ENCODE assay signal across 1 cellular context in the genomic region with DNA sequence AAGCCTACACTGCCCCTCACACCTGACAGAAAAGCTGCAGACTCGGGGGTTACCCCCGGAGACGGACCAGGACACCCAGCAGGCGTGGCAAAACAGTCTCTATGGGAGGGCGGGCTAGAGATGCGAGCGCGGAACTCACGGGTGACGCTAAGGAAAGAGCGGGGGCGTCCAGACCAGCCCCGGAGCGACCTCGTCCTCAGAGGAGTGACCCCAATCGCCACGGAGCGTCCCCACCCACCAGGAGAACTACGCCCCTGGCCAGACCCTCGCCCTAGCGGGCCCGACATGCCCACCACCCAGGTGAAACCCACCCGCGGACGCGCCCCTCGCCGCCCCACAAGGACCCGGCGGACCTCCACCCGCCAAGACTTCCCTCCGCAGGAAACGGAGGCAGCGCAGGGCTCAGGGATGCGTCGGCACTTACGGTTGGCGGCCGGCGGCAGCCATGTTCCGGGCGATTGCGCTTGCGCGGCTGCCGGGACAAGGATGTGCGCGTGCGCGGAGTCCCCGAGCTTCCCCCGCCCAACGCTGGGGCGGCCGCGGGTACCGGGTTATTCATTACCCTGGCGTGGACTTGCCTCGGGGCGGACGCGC.
A peak's percentile ranks its signal among the peaks of the same experiment; 100 is the strongest.
TF ChIP-seq lines count a peak whose summit lies in the region.

A gene (minus strand): TSS at position 462 of the 594 bp plus-strand sequence. CDS start 21,286 bp downstream, outside the sequence.

TF ChIP-seq in WTC11, 78 proteins besides CTCF, POLR2A, EP300 and RAD21 (continued from another document and continues in another):
- TF ChIP-seq, protein P1, sequence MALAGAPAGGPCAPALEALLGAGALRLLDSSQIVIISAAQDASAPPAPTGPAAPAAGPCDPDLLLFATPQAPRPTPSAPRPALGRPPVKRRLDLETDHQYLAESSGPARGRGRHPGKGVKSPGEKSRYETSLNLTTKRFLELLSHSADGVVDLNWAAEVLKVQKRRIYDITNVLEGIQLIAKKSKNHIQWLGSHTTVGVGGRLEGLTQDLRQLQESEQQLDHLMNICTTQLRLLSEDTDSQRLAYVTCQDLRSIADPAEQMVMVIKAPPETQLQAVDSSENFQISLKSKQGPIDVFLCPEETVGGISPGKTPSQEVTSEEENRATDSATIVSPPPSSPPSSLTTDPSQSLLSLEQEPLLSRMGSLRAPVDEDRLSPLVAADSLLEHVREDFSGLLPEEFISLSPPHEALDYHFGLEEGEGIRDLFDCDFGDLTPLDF (CRISPR knock-in tag; IDR thresholded peaks at IDR 0.05) = peak; percentile 66; the same call in 1 of the 2 replicates
- TF ChIP-seq IRF2 (CRISPR knock-in tag; IDR thresholded peaks at IDR 0.05; ENCODE audit: borderline replicate concordance, low read depth) (no peak), JUN (CRISPR knock-in tag; IDR thresholded peaks at IDR 0.05) (no peak), ZNF232 (CRISPR knock-in tag; IDR thresholded peaks at IDR 0.05) (peak; percentile 70; the same call in 1 of the 2 replicates), NFATC4 (CRISPR knock-in tag; IDR thresholded peaks at IDR 0.05) (no peak), MXD4 (CRISPR knock-in tag; IDR thresholded peaks at IDR 0.05; ENCODE audit: borderline replicate concordance) (no peak), ZNF219 (CRISPR knock-in tag; IDR thresholded peaks at IDR 0.05; ENCODE audit: borderline replicate concordance) (no peak), KAT7 (CRISPR knock-in tag; IDR thresholded peaks at IDR 0.05; ENCODE audit: borderline replicate concordance) (no peak), JAZF1 (CRISPR knock-in tag; IDR thresholded peaks at IDR 0.05) (no peak), GRHL2 (CRISPR knock-in tag; IDR thresholded peaks at IDR 0.05; ENCODE audit: insufficient replicate concordance, severe bottlenecking) (no peak), OVOL2 (CRISPR knock-in tag; IDR thresholded peaks at IDR 0.05; ENCODE audit: borderline replicate concordance) (no peak), CBFB (CRISPR knock-in tag; IDR thresholded peaks at IDR 0.05; ENCODE audit: low read depth) (no peak), TEAD1 (CRISPR knock-in tag; IDR thresholded peaks at IDR 0.05) (no peak), ZNF121 (CRISPR knock-in tag; IDR thresholded peaks at IDR 0.05) (no peak), NFE2L1 (CRISPR knock-in tag; IDR thresholded peaks at IDR 0.05) (peak; percentile 58; the same call in 1 of the 2 replicates), TEAD4 (CRISPR knock-in tag; IDR thresholded peaks at IDR 0.05) (no peak), NR2C2 (CRISPR knock-in tag; IDR thresholded peaks at IDR 0.05) (no peak), RORB (CRISPR knock-in tag; IDR thresholded peaks at IDR 0.05) (no peak), ZNF671 (CRISPR knock-in tag; IDR thresholded peaks at IDR 0.05) (no peak), HMGA2 (CRISPR knock-in tag; IDR thresholded peaks at IDR 0.05) (no peak), NFYB (CRISPR knock-in tag; conservative IDR thresholded peaks at IDR 0.05; ENCODE audit: low read depth) (no peak), TCF7 (CRISPR knock-in tag; IDR thresholded peaks at IDR 0.05; ENCODE audit: low read depth) (no peak), ZBTB21 (CRISPR knock-in tag; IDR thresholded peaks at IDR 0.05; ENCODE audit: borderline replicate concordance) (no peak), EMX1 (CRISPR knock-in tag; IDR thresholded peaks at IDR 0.05) (no peak), TP53 (CRISPR knock-in tag; IDR thresholded peaks at IDR 0.05) (0 out of 2 replicates have a peak, but pooled peaks have one; percentile 43)
- TF ChIP-seq, protein P2, sequence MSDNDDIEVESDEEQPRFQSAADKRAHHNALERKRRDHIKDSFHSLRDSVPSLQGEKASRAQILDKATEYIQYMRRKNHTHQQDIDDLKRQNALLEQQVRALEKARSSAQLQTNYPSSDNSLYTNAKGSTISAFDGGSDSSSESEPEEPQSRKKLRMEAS (CRISPR knock-in tag; IDR thresholded peaks at IDR 0.05) = peak; percentile 60; the same call in 1 of the 2 replicates
- TF ChIP-seq, protein P3, sequence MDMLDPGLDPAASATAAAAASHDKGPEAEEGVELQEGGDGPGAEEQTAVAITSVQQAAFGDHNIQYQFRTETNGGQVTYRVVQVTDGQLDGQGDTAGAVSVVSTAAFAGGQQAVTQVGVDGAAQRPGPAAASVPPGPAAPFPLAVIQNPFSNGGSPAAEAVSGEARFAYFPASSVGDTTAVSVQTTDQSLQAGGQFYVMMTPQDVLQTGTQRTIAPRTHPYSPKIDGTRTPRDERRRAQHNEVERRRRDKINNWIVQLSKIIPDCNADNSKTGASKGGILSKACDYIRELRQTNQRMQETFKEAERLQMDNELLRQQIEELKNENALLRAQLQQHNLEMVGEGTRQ (CRISPR knock-in tag; IDR thresholded peaks at IDR 0.05) = no peak
- TF ChIP-seq, protein P4, sequence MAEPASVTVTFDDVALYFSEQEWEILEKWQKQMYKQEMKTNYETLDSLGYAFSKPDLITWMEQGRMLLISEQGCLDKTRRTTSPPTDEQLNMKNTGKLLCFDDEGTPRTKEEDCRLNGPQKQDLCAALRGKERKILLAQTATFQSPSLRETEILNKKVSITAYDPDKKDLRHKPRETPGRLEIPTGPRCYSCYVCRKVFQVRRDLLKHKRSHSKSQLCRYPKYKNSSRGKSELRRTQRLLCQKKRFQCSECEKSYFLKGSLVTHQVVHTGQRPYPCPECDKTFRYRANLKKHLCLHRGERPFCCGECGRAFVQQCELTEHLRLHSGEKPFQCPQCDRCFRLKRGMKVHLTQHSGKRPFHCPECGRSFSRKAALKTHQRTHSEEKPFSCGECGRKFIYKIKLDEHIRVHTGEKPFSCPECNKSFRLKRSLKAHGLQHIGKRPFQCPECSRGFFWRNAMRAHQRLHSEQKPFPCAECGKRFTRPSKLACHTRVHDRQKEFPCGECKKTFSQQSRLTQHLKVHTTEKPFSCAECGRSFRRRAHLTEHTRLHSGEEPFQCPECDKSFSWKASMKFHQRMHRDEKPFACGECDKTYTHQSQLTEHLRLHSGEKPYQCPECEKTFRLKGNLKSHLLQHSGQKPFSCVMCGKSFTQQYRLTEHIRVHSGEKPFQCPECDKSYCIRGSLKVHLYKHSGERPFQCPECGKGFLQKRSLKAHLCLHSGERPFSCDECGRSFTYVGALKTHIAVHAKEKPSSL (CRISPR knock-in tag; conservative IDR thresholded peaks at IDR 0.05) = no peak
- TF ChIP-seq, protein P5, sequence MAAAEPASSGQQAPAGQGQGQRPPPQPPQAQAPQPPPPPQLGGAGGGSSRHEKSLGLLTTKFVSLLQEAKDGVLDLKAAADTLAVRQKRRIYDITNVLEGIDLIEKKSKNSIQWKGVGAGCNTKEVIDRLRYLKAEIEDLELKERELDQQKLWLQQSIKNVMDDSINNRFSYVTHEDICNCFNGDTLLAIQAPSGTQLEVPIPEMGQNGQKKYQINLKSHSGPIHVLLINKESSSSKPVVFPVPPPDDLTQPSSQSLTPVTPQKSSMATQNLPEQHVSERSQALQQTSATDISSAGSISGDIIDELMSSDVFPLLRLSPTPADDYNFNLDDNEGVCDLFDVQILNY (CRISPR knock-in tag; IDR thresholded peaks at IDR 0.05) = no peak
- TF ChIP-seq, protein P6, sequence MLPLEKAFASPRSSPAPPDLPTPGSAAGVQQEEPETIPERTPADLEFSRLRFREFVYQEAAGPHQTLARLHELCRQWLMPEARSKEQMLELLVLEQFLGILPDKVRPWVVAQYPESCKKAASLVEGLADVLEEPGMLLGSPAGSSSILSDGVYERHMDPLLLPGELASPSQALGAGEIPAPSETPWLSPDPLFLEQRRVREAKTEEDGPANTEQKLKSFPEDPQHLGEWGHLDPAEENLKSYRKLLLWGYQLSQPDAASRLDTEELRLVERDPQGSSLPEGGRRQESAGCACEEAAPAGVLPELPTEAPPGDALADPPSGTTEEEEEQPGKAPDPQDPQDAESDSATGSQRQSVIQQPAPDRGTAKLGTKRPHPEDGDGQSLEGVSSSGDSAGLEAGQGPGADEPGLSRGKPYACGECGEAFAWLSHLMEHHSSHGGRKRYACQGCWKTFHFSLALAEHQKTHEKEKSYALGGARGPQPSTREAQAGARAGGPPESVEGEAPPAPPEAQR (CRISPR knock-in tag; IDR thresholded peaks at IDR 0.05) = no peak
- TF ChIP-seq, protein P7, sequence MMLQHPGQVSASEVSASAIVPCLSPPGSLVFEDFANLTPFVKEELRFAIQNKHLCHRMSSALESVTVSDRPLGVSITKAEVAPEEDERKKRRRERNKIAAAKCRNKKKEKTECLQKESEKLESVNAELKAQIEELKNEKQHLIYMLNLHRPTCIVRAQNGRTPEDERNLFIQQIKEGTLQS (CRISPR knock-in tag; conservative IDR thresholded peaks at IDR 0.05) = no peak
- TF ChIP-seq, protein P8, sequence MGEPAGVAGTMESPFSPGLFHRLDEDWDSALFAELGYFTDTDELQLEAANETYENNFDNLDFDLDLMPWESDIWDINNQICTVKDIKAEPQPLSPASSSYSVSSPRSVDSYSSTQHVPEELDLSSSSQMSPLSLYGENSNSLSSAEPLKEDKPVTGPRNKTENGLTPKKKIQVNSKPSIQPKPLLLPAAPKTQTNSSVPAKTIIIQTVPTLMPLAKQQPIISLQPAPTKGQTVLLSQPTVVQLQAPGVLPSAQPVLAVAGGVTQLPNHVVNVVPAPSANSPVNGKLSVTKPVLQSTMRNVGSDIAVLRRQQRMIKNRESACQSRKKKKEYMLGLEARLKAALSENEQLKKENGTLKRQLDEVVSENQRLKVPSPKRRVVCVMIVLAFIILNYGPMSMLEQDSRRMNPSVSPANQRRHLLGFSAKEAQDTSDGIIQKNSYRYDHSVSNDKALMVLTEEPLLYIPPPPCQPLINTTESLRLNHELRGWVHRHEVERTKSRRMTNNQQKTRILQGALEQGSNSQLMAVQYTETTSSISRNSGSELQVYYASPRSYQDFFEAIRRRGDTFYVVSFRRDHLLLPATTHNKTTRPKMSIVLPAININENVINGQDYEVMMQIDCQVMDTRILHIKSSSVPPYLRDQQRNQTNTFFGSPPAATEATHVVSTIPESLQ (CRISPR knock-in tag; IDR thresholded peaks at IDR 0.05) = no peak
- TF ChIP-seq, protein P9, sequence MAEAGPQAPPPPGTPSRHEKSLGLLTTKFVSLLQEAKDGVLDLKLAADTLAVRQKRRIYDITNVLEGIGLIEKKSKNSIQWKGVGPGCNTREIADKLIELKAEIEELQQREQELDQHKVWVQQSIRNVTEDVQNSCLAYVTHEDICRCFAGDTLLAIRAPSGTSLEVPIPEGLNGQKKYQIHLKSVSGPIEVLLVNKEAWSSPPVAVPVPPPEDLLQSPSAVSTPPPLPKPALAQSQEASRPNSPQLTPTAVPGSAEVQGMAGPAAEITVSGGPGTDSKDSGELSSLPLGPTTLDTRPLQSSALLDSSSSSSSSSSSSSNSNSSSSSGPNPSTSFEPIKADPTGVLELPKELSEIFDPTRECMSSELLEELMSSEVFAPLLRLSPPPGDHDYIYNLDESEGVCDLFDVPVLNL (CRISPR knock-in tag; IDR thresholded peaks at IDR 0.05; ENCODE audit: borderline replicate concordance, low read depth) = no peak
- TF ChIP-seq, protein P10, sequence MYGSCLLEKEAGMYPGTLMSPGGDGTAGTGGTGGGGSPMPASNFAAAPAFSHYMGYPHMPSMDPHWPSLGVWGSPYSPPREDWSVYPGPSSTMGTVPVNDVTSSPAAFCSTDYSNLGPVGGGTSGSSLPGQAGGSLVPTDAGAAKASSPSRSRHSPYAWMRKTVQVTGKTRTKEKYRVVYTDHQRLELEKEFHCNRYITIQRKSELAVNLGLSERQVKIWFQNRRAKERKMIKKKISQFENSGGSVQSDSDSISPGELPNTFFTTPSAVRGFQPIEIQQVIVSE (CRISPR knock-in tag; IDR thresholded peaks at IDR 0.05; ENCODE audit: borderline replicate concordance) = no peak
- TF ChIP-seq, protein P11, sequence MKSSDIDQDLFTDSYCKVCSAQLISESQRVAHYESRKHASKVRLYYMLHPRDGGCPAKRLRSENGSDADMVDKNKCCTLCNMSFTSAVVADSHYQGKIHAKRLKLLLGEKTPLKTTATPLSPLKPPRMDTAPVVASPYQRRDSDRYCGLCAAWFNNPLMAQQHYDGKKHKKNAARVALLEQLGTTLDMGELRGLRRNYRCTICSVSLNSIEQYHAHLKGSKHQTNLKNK (CRISPR knock-in tag; IDR thresholded peaks at IDR 0.05) = 0 out of 2 replicates have a peak, but pooled peaks have one; percentile 47
- TF ChIP-seq, protein P12, sequence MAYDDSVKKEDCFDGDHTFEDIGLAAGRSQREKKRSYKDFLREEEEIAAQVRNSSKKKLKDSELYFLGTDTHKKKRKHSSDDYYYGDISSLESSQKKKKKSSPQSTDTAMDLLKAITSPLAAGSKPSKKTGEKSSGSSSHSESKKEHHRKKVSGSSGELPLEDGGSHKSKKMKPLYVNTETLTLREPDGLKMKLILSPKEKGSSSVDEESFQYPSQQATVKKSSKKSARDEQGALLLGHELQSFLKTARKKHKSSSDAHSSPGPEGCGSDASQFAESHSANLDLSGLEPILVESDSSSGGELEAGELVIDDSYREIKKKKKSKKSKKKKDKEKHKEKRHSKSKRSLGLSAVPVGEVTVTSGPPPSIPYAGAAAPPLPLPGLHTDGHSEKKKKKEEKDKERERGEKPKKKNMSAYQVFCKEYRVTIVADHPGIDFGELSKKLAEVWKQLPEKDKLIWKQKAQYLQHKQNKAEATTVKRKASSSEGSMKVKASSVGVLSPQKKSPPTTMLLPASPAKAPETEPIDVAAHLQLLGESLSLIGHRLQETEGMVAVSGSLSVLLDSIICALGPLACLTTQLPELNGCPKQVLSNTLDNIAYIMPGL (CRISPR knock-in tag; IDR thresholded peaks at IDR 0.05) = peak; percentile 25; the same call in 1 of the 2 replicates
- TF ChIP-seq, protein P13, sequence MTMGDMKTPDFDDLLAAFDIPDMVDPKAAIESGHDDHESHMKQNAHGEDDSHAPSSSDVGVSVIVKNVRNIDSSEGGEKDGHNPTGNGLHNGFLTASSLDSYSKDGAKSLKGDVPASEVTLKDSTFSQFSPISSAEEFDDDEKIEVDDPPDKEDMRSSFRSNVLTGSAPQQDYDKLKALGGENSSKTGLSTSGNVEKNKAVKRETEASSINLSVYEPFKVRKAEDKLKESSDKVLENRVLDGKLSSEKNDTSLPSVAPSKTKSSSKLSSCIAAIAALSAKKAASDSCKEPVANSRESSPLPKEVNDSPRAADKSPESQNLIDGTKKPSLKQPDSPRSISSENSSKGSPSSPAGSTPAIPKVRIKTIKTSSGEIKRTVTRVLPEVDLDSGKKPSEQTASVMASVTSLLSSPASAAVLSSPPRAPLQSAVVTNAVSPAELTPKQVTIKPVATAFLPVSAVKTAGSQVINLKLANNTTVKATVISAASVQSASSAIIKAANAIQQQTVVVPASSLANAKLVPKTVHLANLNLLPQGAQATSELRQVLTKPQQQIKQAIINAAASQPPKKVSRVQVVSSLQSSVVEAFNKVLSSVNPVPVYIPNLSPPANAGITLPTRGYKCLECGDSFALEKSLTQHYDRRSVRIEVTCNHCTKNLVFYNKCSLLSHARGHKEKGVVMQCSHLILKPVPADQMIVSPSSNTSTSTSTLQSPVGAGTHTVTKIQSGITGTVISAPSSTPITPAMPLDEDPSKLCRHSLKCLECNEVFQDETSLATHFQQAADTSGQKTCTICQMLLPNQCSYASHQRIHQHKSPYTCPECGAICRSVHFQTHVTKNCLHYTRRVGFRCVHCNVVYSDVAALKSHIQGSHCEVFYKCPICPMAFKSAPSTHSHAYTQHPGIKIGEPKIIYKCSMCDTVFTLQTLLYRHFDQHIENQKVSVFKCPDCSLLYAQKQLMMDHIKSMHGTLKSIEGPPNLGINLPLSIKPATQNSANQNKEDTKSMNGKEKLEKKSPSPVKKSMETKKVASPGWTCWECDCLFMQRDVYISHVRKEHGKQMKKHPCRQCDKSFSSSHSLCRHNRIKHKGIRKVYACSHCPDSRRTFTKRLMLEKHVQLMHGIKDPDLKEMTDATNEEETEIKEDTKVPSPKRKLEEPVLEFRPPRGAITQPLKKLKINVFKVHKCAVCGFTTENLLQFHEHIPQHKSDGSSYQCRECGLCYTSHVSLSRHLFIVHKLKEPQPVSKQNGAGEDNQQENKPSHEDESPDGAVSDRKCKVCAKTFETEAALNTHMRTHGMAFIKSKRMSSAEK (CRISPR knock-in tag; IDR thresholded peaks at IDR 0.05; ENCODE audit: borderline replicate concordance) = no peak
